In genomic region chr16:23595951-23596720, GRCh38 we compare ENCODE assay signal across 9 cellular contexts. TPM values are rescaled to one million over a fixed set of nuclear protein-coding genes. Genes with fewer than 3 reads are reported as not detected.
DNase-seq lines count a peak whose midpoint lies in the region; ATAC-seq, FAIRE-seq and TF ChIP-seq lines count a peak whose summit lies in the region.
"Had no signal": no experiment of that assay in that cellular context is flagged by ENCODE, and none has a peak within 500 bp of the region (broad histone marks: within the 10 kb centered on the region; RNA-seq: fewer than 3 reads in every experiment).

TSS of gene NDUFAB1 (minus strand) at chr16:23596316. CDS start at chr16:23596290, 26 bp downstream.

- peak within 1 kb of the TSS; percentile 88 for H3K4me2 ChIP-seq in keratinocyte (ENCODE audit: control insufficient read depth, extremely low read depth, insufficient read depth, low read depth, low read length)

- DNase-seq in AG10803 (ENCODE audit: low read depth) (peak; percentile 85), NCI-H2227 (lab: John Stamatoyannopoulos, UW; ENCODE audit: unreplicated experiment) (peak; percentile 94), keratinocyte (ENCODE audit: low read depth, low spot score) (peak; percentile 23)
- DNase-seq in activated CD4-positive, CD25-positive, alpha-beta regulatory T cell treated with anti-CD3 and anti-CD28 coated beads, Interleukin-2, amount 50 U/mL, for 16 hours (ENCODE audit: low read depth, low spot score): peak; percentile 83
- peak; percentile 86 for DNase-seq in central memory CD4-positive, alpha-beta T cell
- DNase-seq in stimulated activated CD4-positive, alpha-beta T cell treated with anti-CD3 and anti-CD28 coated beads, Interleukin-12 subunit alpha, Interleukin-12 subunit beta, amount 100 ng/mL, for 48 hours (ENCODE audit: low read depth in 2 of 3, low spot score in 1 of 3): peak; percentile 84 to 92 (median 89)

- H3K9ac ChIP-seq in keratinocyte (ENCODE audit: control insufficient read depth, extremely low read depth, insufficient read depth, low read length): peak within 1 kb of the TSS; percentile 92

- no peak for FAIRE-seq in keratinocyte (lab: Jason Lieb, UNC)
- FAIRE-seq: endometrium had no signal

- H3K36me3 ChIP-seq in keratinocyte (ENCODE audit: control insufficient read depth in 2 of 2, extremely low read depth in 1 of 2, insufficient read depth in 2 of 2, low read length in 2 of 2): peaks cover 16 to 21% of the 10 kb centered on the region in 2 experiments

- peak; percentile 94 for ATAC-seq in GM18909 (IDR thresholded peaks at IDR 0.05; ENCODE audit: poor library complexity, unreplicated experiment)
- peak; percentile 86 for ATAC-seq in HG03159 (IDR thresholded peaks at IDR 0.05; ENCODE audit: unreplicated experiment)

- H3K9me3 ChIP-seq in keratinocyte (ENCODE audit: control insufficient read depth, low read depth, low read length): no peaks in the 10 kb centered on the region

- no peaks in the 10 kb centered on the region for H3K27me3 ChIP-seq in keratinocyte (ENCODE audit: control insufficient read depth, extremely low read depth, insufficient read depth, low read length)

- H3K4me3 ChIP-seq in AG10803 (ENCODE audit: low read length): peak within 1 kb of the TSS; percentile 98
- peak within 1 kb of the TSS; percentile 95 to 99 (median 96) for H3K4me3 ChIP-seq in keratinocyte (ENCODE audit: control insufficient read depth in 2 of 3, extremely low read depth in 1 of 3, insufficient read depth in 2 of 3, low read depth in 1 of 3, low read length in 3 of 3)

- H4K20me1 ChIP-seq in keratinocyte (ENCODE audit: control insufficient read depth, extremely low read depth, insufficient read depth, low read length): no peaks in the 10 kb centered on the region

- H3K27ac ChIP-seq in keratinocyte (ENCODE audit: control insufficient read depth, insufficient read depth, low read length): peak within 1 kb of the TSS; percentile 65

- dilution Hi-C loops in keratinocyte (cut with MboI; ENCODE audit: extremely low pct_ligation_motif_present, low sequenced_read_pairs): no loop called here

- H3K79me2 ChIP-seq in keratinocyte (ENCODE audit: control insufficient read depth, insufficient read depth, low read length): peaks cover 47% of the 10 kb centered on the region

- TF ChIP-seq CTCF in AG10803 (conservative IDR thresholded peaks at IDR 0.05; ENCODE audit: low read length) (peak; percentile 57), keratinocyte (optimal IDR thresholded peaks at IDR 0.05 in 1 of 3, IDR thresholded peaks at IDR 0.05 in 1 of 3, conservative IDR thresholded peaks at IDR 0.05 in 1 of 3; ENCODE audit: extremely low read depth in 1 of 3, insufficient read depth in 2 of 3, low read length in 3 of 3) (peak; percentile 80 to 93 (median 93))

- H3K4me1 ChIP-seq in keratinocyte (ENCODE audit: control insufficient read depth, extremely low read depth, insufficient read depth, low read length): peaks cover 7% of the 10 kb centered on the region

- no peaks in the 10 kb centered on the region for H3K9me1 ChIP-seq in keratinocyte (ENCODE audit: control insufficient read depth, extremely low read depth, insufficient read depth, low read length)

- H2AFZ ChIP-seq in keratinocyte (ENCODE audit: control insufficient read depth, low read length): peak within 1 kb of the TSS; percentile 86

RNA-seq across cellular contexts. Expression of gene NDUFAB1, which starts in this region (rescaled TPM):
- polyA plus RNA-seq in keratinocyte: 104 to 202 TPM (median 112 TPM) in 3 replicates
- 444 TPM for polyA plus RNA-seq in keratinocyte (2011; ENCODE audit: low read depth)
- polyA plus RNA-seq in keratinocyte (2011; cell fraction: cytosol; rRNA removed): 127 and 136 TPM in 2 replicates
- 50.3 and 79.9 TPM in 2 replicates for polyA plus RNA-seq in keratinocyte (2011; cell fraction: nucleus; rRNA removed)
- polyA plus RNA-seq in keratinocyte (2012; ENCODE audit: low replicate concordance): 117 and 123 TPM in 2 replicates
- 10.0 to 29.7 TPM (median 19.7 TPM) in 3 replicates for polyA minus RNA-seq in keratinocyte
- 65.4 TPM for polyA minus RNA-seq in keratinocyte (2011; cell fraction: cytosol; rRNA and poly(A)+ RNA removed)
- polyA minus RNA-seq in keratinocyte (2011; cell fraction: nucleus; rRNA and poly(A)+ RNA removed): 13.5 and 15.0 TPM in 2 replicates

Comparison
In these comparisons a context has a peak if more than half of its experiments do, and no peak if none do; other contexts are left out.
1. Peak in every context shown above with its lines: DNase-seq, ATAC-seq, H3K4me3 ChIP-seq and H3K27ac ChIP-seq.
2. DNase-seq: peak in every context shown above with its lines; median percentile 94 in NCI-H2227; 89 in stimulated activated CD4-positive, alpha-beta T cell treated with anti-CD3 and anti-CD28 coated beads, Interleukin-12 subunit alpha, Interleukin-12 subunit beta, amount 100 ng/mL, for 48 hours; 86 in central memory CD4-positive, alpha-beta T cell; 85 in AG10803; 83 in activated CD4-positive, CD25-positive, alpha-beta regulatory T cell treated with anti-CD3 and anti-CD28 coated beads, Interleukin-2, amount 50 U/mL, for 16 hours; 23 in keratinocyte.